ENCODE assay signal across 1 cellular context in the genomic region with DNA sequence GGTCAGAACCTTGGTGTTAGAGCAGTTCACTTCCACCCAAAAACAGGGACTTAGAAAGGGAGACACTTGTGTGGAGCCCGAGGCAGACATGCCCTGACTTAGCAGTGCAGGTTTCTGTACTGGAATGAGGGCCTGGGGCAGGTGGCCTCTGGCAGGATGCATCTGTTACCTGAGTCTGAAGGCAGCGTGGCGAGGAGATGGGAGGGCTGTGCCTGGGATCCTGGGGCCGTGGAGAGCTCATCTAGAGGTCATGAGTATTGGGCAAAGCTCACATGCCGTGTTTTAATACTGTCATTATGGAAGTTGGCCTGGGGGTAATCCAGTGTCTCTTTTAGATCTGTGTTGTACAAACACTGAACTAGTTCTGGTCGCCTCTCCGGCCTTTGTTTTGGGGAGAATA.
TF ChIP-seq lines count a peak whose summit lies in the region.

No MANE protein-coding gene starts in this region.

TF ChIP-seq in SK-N-SH, 30 proteins besides CTCF, POLR2A, EP300 and RAD21 (continued from another document):
- TF ChIP-seq SMC3 (IDR thresholded peaks at IDR 0.05; ENCODE audit: low read depth, low read length) (no peak), GABPA (IDR thresholded peaks at IDR 0.05; ENCODE audit: low read depth) (no peak), GATA2 (CRISPR knock-in tag; IDR thresholded peaks at IDR 0.05) (no peak), TAF1 (IDR thresholded peaks at IDR 0.05; ENCODE audit: borderline replicate concordance, low read depth, low read length) (no peak), ELF1 (IDR thresholded peaks at IDR 0.05) (no peak)
